9 cellular contexts compared by ENCODE assay signal in the genomic region with DNA sequence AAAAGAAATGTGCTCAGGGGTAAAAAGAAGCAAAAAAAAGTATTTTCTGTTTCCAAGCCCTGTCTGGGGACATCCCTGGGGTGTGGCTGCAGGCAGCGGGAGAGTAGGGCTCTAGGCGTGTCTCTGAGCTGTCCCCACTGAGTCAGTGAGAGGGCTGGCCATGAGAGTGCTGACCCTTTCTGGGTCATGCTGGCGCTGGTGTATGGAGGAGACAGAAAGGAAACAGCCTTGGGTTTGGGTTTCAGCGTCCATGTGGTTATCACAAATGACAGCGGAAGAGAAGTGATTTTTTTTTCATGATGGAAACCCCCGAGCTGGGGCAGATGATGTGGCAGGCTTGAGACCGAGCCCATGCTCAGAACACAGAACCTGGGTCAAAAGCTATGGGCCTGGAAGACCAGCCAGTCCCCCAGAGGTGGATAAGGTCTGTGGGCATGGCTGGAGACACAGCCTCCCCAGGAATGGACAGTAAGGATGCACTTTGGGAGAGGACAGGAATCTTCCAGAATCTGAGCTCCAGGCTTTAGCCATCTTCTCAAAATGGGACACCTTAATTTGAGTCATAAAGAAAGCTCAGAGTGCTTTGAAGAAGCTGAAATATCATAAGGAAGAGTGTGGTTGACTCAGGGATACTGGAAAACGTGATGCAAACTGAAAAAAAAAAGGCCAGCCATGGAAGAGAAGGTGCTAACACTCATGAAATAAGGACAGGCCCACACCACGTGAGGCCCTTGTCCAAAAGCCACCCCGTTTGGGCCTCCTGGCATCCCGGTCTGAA. TPM values are rescaled to one million over a fixed set of nuclear protein-coding genes. Genes with fewer than 3 reads are reported as not detected.
DNase-seq lines count a peak whose midpoint lies in the region; ATAC-seq and TF ChIP-seq lines count a peak whose summit lies in the region.
"Had no signal": no experiment of that assay in that cellular context is flagged by ENCODE, and none has a peak within 500 bp of the region (broad histone marks: within the 10 kb centered on the region; RNA-seq: fewer than 3 reads in every experiment).

No MANE protein-coding gene starts in this region.

- no peak overlapping the region for H3K9ac ChIP-seq in skeletal muscle satellite cell (ENCODE audit: low read depth, low read length)

- DNase-seq in RWPE1 (ENCODE audit: low spot score) (no peak), coronary artery (ENCODE audit: low spot score) (peak; percentile 85), UCSD-AML1 (lab: John Stamatoyannopoulos, UW; ENCODE audit: unreplicated experiment) (no peak), dorsolateral prefrontal cortex (no peak), AML-193 (lab: John Stamatoyannopoulos, UW) (no peak), HEK293T (ENCODE audit: extremely low spot score) (no peak)

- intact Hi-C loops in dorsolateral prefrontal cortex (cut with DNase I), result no loop called here

- POLR2A ChIA-PET in RWPE1 (lab: Yijun Ruan, JAX; ENCODE audit: low non-redundant PET), result no interaction called here
- POLR2A ChIA-PET in HEK293T (lab: Yijun Ruan, JAX), result no interaction called here

- H3K27me3 ChIP-seq in skeletal muscle satellite cell (ENCODE audit: control insufficient read depth, insufficient read depth, low read length) (no peaks in the 10 kb centered on the region), dorsolateral prefrontal cortex (no peaks in the 10 kb centered on the region)

- H3K27ac ChIP-seq in RWPE1 (peak overlapping the region; percentile 85), coronary artery (peak overlapping the region; percentile 68 to 97), dorsolateral prefrontal cortex (peak overlapping the region in 7 of 59 donors; percentile 3 to 36 (median 22))

- H3K4me3 ChIP-seq in coronary artery (no peak overlapping the region), skeletal muscle satellite cell (ENCODE audit: low read length) (no peak overlapping the region), dorsolateral prefrontal cortex (no peak overlapping the region)

- ATAC-seq in GM18861 (IDR thresholded peaks at IDR 0.05; ENCODE audit: unreplicated experiment), result peak; percentile 65

- TF ChIP-seq CTCF in RWPE1 (conservative IDR thresholded peaks at IDR 0.05; ENCODE audit: low read depth) (no peak), coronary artery (IDR thresholded peaks at IDR 0.05) (no peak), dorsolateral prefrontal cortex (IDR thresholded peaks at IDR 0.05 in 54 of 56, conservative IDR thresholded peaks at IDR 0.05 in 2 of 56; ENCODE audit: low read depth in 1 of 56, partially characterized antibody in 56 of 56) (no peak)

- peaks cover 42% of the 10 kb centered on the region for H3K4me1 ChIP-seq in skeletal muscle satellite cell (ENCODE audit: control insufficient read depth, insufficient read depth, low read length)

- CTCF ChIA-PET in RWPE1 (lab: Yijun Ruan, JAX), result interaction anchor here (0.7 to 1.0 kb wide), 2 partner anchors 9 to 21 kb away, joined by 3 to 4 read pairs; no protein-coding TSS in a partner anchor
- CTCF ChIA-PET in HEK293T (lab: Yijun Ruan, JAX), result interaction anchor here (0.6 to 1.0 kb wide), 2 partner anchors 9 to 28 kb away, joined by 3 read pairs; no protein-coding TSS in a partner anchor

- H3K36me3 ChIP-seq in skeletal muscle satellite cell (ENCODE audit: insufficient read depth, low read length), result peaks cover 3% of the 10 kb centered on the region

- H3K9me3 ChIP-seq in skeletal muscle satellite cell (replicated peaks; ENCODE audit: low read length), result no peaks in the 10 kb centered on the region

- peak overlapping the region; percentile 52 for H3K4me2 ChIP-seq in skeletal muscle satellite cell (ENCODE audit: low read length)

TF ChIP-seq in HEK293T, 16 proteins besides CTCF, POLR2A, EP300 and RAD21:
- TF ChIP-seq BHLHE40 (IDR thresholded peaks at IDR 0.05; ENCODE audit: borderline replicate concordance) (no peak), TARDBP (IDR thresholded peaks at IDR 0.05) (no peak), CTBP1 (IDR thresholded peaks at IDR 0.05; ENCODE audit: borderline replicate concordance) (no peak), FOXA1 (IDR thresholded peaks at IDR 0.05) (no peak), SP1 (IDR thresholded peaks at IDR 0.05) (no peak), LEF1 (IDR thresholded peaks at IDR 0.05; ENCODE audit: borderline replicate concordance) (no peak), ARNT (IDR thresholded peaks at IDR 0.05) (no peak), ZNF384 (IDR thresholded peaks at IDR 0.05) (no peak), NFRKB (IDR thresholded peaks at IDR 0.05) (no peak), HDGF (IDR thresholded peaks at IDR 0.05; ENCODE audit: borderline replicate concordance) (no peak), SUZ12 (IDR thresholded peaks at IDR 0.05) (no peak), FOXK2 (IDR thresholded peaks at IDR 0.05) (no peak), FOXM1 (IDR thresholded peaks at IDR 0.05; ENCODE audit: borderline replicate concordance) (no peak)
- TF ChIP-seq, protein P1, sequence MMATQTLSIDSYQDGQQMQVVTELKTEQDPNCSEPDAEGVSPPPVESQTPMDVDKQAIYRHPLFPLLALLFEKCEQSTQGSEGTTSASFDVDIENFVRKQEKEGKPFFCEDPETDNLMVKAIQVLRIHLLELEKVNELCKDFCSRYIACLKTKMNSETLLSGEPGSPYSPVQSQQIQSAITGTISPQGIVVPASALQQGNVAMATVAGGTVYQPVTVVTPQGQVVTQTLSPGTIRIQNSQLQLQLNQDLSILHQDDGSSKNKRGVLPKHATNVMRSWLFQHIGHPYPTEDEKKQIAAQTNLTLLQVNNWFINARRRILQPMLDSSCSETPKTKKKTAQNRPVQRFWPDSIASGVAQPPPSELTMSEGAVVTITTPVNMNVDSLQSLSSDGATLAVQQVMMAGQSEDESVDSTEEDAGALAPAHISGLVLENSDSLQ (IDR thresholded peaks at IDR 0.05), result no peak
TF ChIP-seq in HEK293T: peak in this region for 0.

RNA-seq across cellular contexts. Expression of a gene that starts 36.2 kb away (rescaled TPM):
- 26.9 and 32.2 TPM in 2 replicates for total RNA-seq in skeletal muscle satellite cell (2012; rRNA removed)
- total RNA-seq in dorsolateral prefrontal cortex, result 10 to 100 TPM in 85 of 120 experiments, 1 to 10 TPM in 35; 5.1 to 41.5 (median 12.5) TPM
- total RNA-seq: epithelial cell of proximal tubule had no signal

RNA-seq across cellular contexts. Expression of a gene that starts 54.6 kb away (rescaled TPM):
- total RNA-seq in skeletal muscle satellite cell (2012; rRNA removed), result 37.0 and 37.6 TPM in 2 replicates
- 10 to 100 TPM; 17.9 to 48.1 (median 33.3) TPM for total RNA-seq in dorsolateral prefrontal cortex
